Comparison of ENCODE assay signal across 3 cellular contexts in the genomic region with DNA sequence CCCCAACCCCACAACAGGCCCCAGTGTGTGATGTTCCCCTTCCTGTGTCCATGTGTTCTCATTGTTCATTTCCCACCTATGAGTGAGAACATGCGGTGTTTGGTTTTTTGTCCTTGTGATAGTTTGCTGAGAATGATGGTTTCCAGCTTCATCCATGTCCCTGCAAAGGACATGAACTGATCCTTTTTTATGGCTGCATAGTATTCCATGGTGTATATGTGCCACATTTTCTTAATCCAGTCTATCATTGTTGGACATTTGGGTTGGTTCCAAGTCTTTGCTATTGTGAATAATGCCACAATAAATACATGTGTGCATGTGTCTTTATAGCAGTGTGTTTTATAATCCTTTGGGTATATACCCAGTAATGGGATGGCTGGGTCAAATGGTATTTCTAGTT. TPM values are rescaled to one million over a fixed set of nuclear protein-coding genes. Genes with fewer than 3 reads are reported as not detected.
DNase-seq lines count a peak whose midpoint lies in the region; ATAC-seq, FAIRE-seq and TF ChIP-seq lines count a peak whose summit lies in the region.
"Not testable (repeated sequence)": the region's sequence is repeated elsewhere in the genome, so short reads cannot be mapped to it uniquely, and the experiment has no call there.

No MANE protein-coding gene starts in this region.

- H3K4me2 ChIP-seq in K562 (ENCODE audit: insufficient read depth, low read length): not testable (repeated sequence)

- in situ Hi-C loops in K562 (cut with MboI): not testable (repeated sequence)

- H3K9me3 ChIP-seq in HEK293 (ENCODE audit: control insufficient read depth, insufficient read depth, low read depth, low read length); K562 (replicated peaks; ENCODE audit: control insufficient read depth, insufficient read depth, low read depth, low read length): not testable (repeated sequence)

- H3K4me1 ChIP-seq in HEK293 (ENCODE audit: control insufficient read depth, insufficient read depth, low read length): not testable (repeated sequence)
- peaks cover 4 to 26% of the 10 kb centered on the region in 2 experiments; a peak in 4 of 5 replicates for H3K4me1 ChIP-seq in K562 (replicated peaks in 1 of 2; ENCODE audit: control insufficient read depth in 2 of 2, insufficient read depth in 2 of 2, low read length in 2 of 2)

- DNase-seq in K562 (ENCODE audit: extremely low read depth in 1 of 4, low spot score in 3 of 4): not testable (repeated sequence)

- POLR2A ChIA-PET in HEK293 (lab: Yijun Ruan, JAX); K562 (lab: Yijun Ruan, JAX): not testable (repeated sequence)

- TF ChIP-seq RAD21 in K562 (CRISPR knock-in tag; conservative IDR thresholded peaks at IDR 0.05 in 1 of 2, IDR thresholded peaks at IDR 0.05 in 1 of 2): not testable (repeated sequence)

- TF ChIP-seq POLR2A in K562 (conservative IDR thresholded peaks at IDR 0.05): not testable (repeated sequence)

- H3K36me3 ChIP-seq in HEK293 (ENCODE audit: control insufficient read depth in 2 of 2, insufficient read depth in 1 of 2, low read length in 2 of 2): not testable (repeated sequence)
- H3K36me3 ChIP-seq in K562 (ENCODE audit: control insufficient read depth, insufficient read depth, low read length): peaks cover 13% of the 10 kb centered on the region

- not testable (repeated sequence) for H4K20me1 ChIP-seq in K562 (replicated peaks; ENCODE audit: control insufficient read depth, insufficient read depth, low read length)

- WGBS in K562 (ENCODE audit: insufficient coverage, low coverage, missing lambda C conversion rate): no CpG with 5 or more reads among the region's 1 CpG

- FAIRE-seq in K562 (lab: Jason Lieb, UNC): not testable (repeated sequence)

- not testable (repeated sequence) for H3K27ac ChIP-seq in HEK293 (ENCODE audit: extremely low read depth, low read depth, low read length); K562 (ENCODE audit: extremely low read depth, low read depth, low read length)

- H3K4me3 ChIP-seq in HEK293 (ENCODE audit: low read depth, low read length); K562: not testable (repeated sequence)

- not testable (repeated sequence) for H3K9ac ChIP-seq in K562 (ENCODE audit: insufficient read depth in 1 of 2, low read depth in 2 of 2, low read length in 2 of 2)

- intact Hi-C loops in K562 (cut with micrococcal nuclease): not testable (repeated sequence)

- not testable (repeated sequence) for TF ChIP-seq EP300 in K562 (IDR thresholded peaks at IDR 0.05; ENCODE audit: low read length)

- CTCF ChIA-PET in HEK293 (lab: Yijun Ruan, JAX); K562 (lab: Yijun Ruan, JAX; ENCODE audit: low intra/inter-chr PET ratio): not testable (repeated sequence)

- H2AFZ ChIP-seq in K562 (ENCODE audit: low read depth, low read length): not testable (repeated sequence)

- not testable (repeated sequence) for H3K9me1 ChIP-seq in K562 (ENCODE audit: control insufficient read depth, insufficient read depth, low read length)

- peaks cover 88% of the 10 kb centered on the region for H3K79me2 ChIP-seq in K562 (ENCODE audit: control insufficient read depth, insufficient read depth, low read length)

- not testable (repeated sequence) for ATAC-seq in SK-N-SH treated with all-trans-retinoic acid at 6 μM for 48 hours, K562

- TF ChIP-seq CTCF in HEK293 (tag by site-specific recombination; IDR thresholded peaks at IDR 0.05); K562 (IDR thresholded peaks at IDR 0.05 in 2 of 3, conservative IDR thresholded peaks at IDR 0.05 in 1 of 3; ENCODE audit: insufficient read depth in 2 of 3, low read depth in 1 of 3, low read length in 3 of 3): not testable (repeated sequence)

- H3K27me3 ChIP-seq in K562 (ENCODE audit: control insufficient read depth in 2 of 2, insufficient read depth in 2 of 2, low read length in 2 of 2): not testable (repeated sequence)

- not testable (repeated sequence) for BruUV-seq in K562 (replicated peaks; lab: Mats Ljungman, UMichigan)

TF ChIP-seq in HEK293, 187 proteins besides CTCF, POLR2A, EP300 and RAD21 (continues in another document):
- 0 out of 2 replicates have a peak, but pooled peaks have one; percentile 8 for TF ChIP-seq ZNF202 (tag by site-specific recombination; IDR thresholded peaks at IDR 0.05; ENCODE audit: borderline replicate concordance)

TF ChIP-seq in SK-N-SH treated with all-trans-retinoic acid at 6 μM for 48 hours, 23 proteins besides CTCF, POLR2A, EP300 and RAD21:
- 0 out of 2 replicates have a peak, but pooled peaks have one; percentile 39 for TF ChIP-seq ZNF8 (CRISPR knock-in tag; IDR thresholded peaks at IDR 0.05)

TF ChIP-seq in K562, 482 proteins besides CTCF, POLR2A, EP300 and RAD21:
- TF ChIP-seq ZNF146 (CRISPR knock-in tag; IDR thresholded peaks at IDR 0.05; ENCODE audit: unreplicated experiment) (peak; percentile 73), BCOR (IDR thresholded peaks at IDR 0.05) (peak; percentile 98), ADNP (tag; IDR thresholded peaks at IDR 0.05) (peak; percentile 44; the same call in 1 of the 2 replicates), NFIC (IDR thresholded peaks at IDR 0.05) (peak; percentile 45), SMARCA5 (IDR thresholded peaks at IDR 0.05) (peak; percentile 84), KDM1A (IDR thresholded peaks at IDR 0.05) (peak; percentile 81 to 91), HDAC2 (IDR thresholded peaks at IDR 0.05) (peak; percentile 35; the same call in 1 of the 2 replicates), ARNT (IDR thresholded peaks at IDR 0.05) (peak in 1 of 2 experiments; percentile 12; a peak in 1 of 4 replicates)
- TF ChIP-seq, protein P1, sequence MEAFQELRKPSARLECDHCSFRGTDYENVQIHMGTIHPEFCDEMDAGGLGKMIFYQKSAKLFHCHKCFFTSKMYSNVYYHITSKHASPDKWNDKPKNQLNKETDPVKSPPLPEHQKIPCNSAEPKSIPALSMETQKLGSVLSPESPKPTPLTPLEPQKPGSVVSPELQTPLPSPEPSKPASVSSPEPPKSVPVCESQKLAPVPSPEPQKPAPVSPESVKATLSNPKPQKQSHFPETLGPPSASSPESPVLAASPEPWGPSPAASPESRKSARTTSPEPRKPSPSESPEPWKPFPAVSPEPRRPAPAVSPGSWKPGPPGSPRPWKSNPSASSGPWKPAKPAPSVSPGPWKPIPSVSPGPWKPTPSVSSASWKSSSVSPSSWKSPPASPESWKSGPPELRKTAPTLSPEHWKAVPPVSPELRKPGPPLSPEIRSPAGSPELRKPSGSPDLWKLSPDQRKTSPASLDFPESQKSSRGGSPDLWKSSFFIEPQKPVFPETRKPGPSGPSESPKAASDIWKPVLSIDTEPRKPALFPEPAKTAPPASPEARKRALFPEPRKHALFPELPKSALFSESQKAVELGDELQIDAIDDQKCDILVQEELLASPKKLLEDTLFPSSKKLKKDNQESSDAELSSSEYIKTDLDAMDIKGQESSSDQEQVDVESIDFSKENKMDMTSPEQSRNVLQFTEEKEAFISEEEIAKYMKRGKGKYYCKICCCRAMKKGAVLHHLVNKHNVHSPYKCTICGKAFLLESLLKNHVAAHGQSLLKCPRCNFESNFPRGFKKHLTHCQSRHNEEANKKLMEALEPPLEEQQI (IDR thresholded peaks at IDR 0.05): peak; percentile 66; the same call in 1 of the 2 replicates

RNA-seq across cellular contexts. Expression of a gene that starts 10.5 kb away (rescaled TPM):
- total RNA-seq in K562 (2011; cell fraction: chromatin; rRNA removed; ENCODE audit: low replicate concordance): 16.3 and 57.4 TPM in 2 replicates
- 14.3 and 18.3 TPM in 2 replicates for total RNA-seq in K562 (2011; cell fraction: nucleolus; rRNA removed)
- total RNA-seq in K562 (2011; cell fraction: nucleoplasm; rRNA removed): 31.1 and 47.5 TPM in 2 replicates
- 107 and 108 TPM in 2 replicates for total RNA-seq in K562 (2014; rRNA removed)
- total RNA-seq in K562 (2014; rRNA removed; fragmentation: Illumina TruSeq; extraction: Trizol): 156 and 172 TPM in 2 replicates
- 131 and 138 TPM in 2 replicates for total RNA-seq in K562 (2015; rRNA removed; fragmentation: Illumina TruSeq; extraction: Trizol)
- 115 and 129 TPM in 2 replicates for total RNA-seq in K562 (2021)
- 122 and 173 TPM in 2 replicates for polyA plus RNA-seq in K562 (2011; rRNA removed)
- polyA plus RNA-seq in K562 (2011; cell fraction: cytosol; rRNA removed): 29.4 and 57.2 TPM in 2 replicates
- polyA plus RNA-seq in K562 (2011; cell fraction: nucleus; rRNA removed): 17.3 and 27.3 TPM in 2 replicates
- polyA plus RNA-seq in K562 (2012): 79.6 and 100 TPM in 2 replicates
- polyA plus RNA-seq in K562 (2014; fragmentation: Illumina TruSeq; extraction: Trizol): 117 and 140 TPM in 2 replicates
- 10 to 100 TPM; 59.0 to 65.4 TPM for polyA plus RNA-seq in K562 (2014; fragmentation: Nextera tagmentation; extraction: Ambion mirVana)
- 77.1 and 86.2 TPM in 2 replicates for polyA plus RNA-seq in K562 (2014; rRNA removed)
- 205 and 212 TPM in 2 replicates for polyA minus RNA-seq in K562 (2011; rRNA and poly(A)+ RNA removed)
- polyA minus RNA-seq in K562 (2011; cell fraction: cytosol; rRNA and poly(A)+ RNA removed): 96.1 and 101 TPM in 2 replicates
- polyA minus RNA-seq in K562 (2011; cell fraction: nucleus; rRNA and poly(A)+ RNA removed): 19.3 and 36.1 TPM in 2 replicates
